23 cellular contexts compared by ENCODE assay signal in the genomic region with DNA sequence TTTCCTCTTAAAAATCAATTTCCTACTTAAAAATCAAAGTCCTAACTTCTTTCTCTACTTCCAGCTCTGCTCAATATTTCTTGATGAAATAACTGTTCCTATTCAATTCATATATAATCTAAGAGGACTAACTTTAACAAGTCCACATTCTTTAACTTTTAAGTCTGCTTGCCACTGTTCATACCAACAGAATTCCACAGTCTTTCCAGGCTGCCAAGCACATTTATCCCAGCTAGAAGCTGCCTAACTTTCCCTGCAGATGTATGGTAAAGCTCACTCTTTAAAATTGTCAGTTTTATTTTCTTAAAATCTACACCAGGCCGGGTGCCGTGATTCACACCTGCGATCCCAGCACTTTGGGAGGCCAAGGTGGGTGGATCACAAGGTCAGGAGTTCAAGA.
"Had no signal": no experiment of that assay in that cellular context is flagged by ENCODE, and none has a peak within 500 bp of the region (broad histone marks: within the 10 kb centered on the region; RNA-seq: fewer than 3 reads in every experiment).

No MANE protein-coding gene starts in this region.

- H3K9me3 ChIP-seq: heart left ventricle, mucosa of descending colon, pancreas, right lobe of liver, spleen, testis, tibial nerve had no signal

- DNase-seq: caudate nucleus; cortex of kidney; effector memory CD4-positive, alpha-beta T cell; foreskin melanocyte; heart left ventricle; hypothalamus; kidney glomerular epithelial cell; mucosa of descending colon; natural killer cell; nucleus accumbens; pancreas; right lobe of liver; spleen; stimulated activated CD4-positive, alpha-beta T cell treated with anti-CD3 and anti-CD28 coated beads, Interleukin-15, amount 100 ng/mL, for 24 hours; stimulated activated CD4-positive, alpha-beta T cell treated with anti-CD3 and anti-CD28 coated beads, Interleukin-1b, Interleukin-23, amount 100 ng/mL, for 48 hours; stimulated activated CD4-positive, alpha-beta T cell treated with anti-CD3 and anti-CD28 coated beads, Interleukin-4, amount 100 ng/mL, for 24 hours; stimulated activated naive CD8-positive, alpha-beta T cell treated with anti-CD3 and anti-CD28 coated beads, Interleukin-15, amount 100 ng/mL, for 72 hours; testis had no signal

- H3K27ac Mint-ChIP-seq: natural killer cell; progenitor cell of endocrine pancreas; stimulated activated memory B cell treated with anti-CD40 and anti-IgM and Interleukin-4, amounts not matched to agents 10 μg/mL and 1 μg/mL and 100 μg/mL, for 72 hours had no signal

- H3K4me1 Mint-ChIP-seq: neural crest cell had no signal

- H3K9me3 Mint-ChIP-seq: natural killer cell; neural crest cell; stimulated activated naive CD8-positive, alpha-beta T cell treated with anti-CD3 and anti-CD28 coated beads, Interleukin-15, amount 100 ng/mL, for 72 hours had no signal

- H3K36me3 Mint-ChIP-seq: natural killer cell; stimulated activated memory B cell treated with anti-CD40 and anti-IgM and Interleukin-4, amounts not matched to agents 10 μg/mL and 1 μg/mL and 100 μg/mL, for 72 hours had no signal

- H3K4me1 ChIP-seq: pancreas, right lobe of liver, testis, tibial nerve had no signal

- H3K27ac ChIP-seq: heart left ventricle, pancreas, right lobe of liver, testis, tibial nerve had no signal

- H3K36me3 ChIP-seq: heart left ventricle, pancreas, right lobe of liver, spleen, tibial nerve had no signal

- H3K27me3 ChIP-seq: heart left ventricle, pancreas, right lobe of liver, spleen, testis, tibial nerve had no signal

- H3K27me3 Mint-ChIP-seq: progenitor cell of endocrine pancreas; stimulated activated memory B cell treated with anti-CD40 and anti-IgM and Interleukin-4, amounts not matched to agents 10 μg/mL and 1 μg/mL and 100 μg/mL, for 72 hours; stimulated activated naive CD8-positive, alpha-beta T cell treated with anti-CD3 and anti-CD28 coated beads, Interleukin-15, amount 100 ng/mL, for 72 hours had no signal

- H3K4me3 ChIP-seq: heart left ventricle, mucosa of descending colon, pancreas, right lobe of liver, spleen, testis, tibial nerve had no signal

- H3K4me3 Mint-ChIP-seq: natural killer cell; neural crest cell; stimulated activated memory B cell treated with anti-CD40 and anti-IgM and Interleukin-4, amounts not matched to agents 10 μg/mL and 1 μg/mL and 100 μg/mL, for 72 hours; stimulated activated naive CD8-positive, alpha-beta T cell treated with anti-CD3 and anti-CD28 coated beads, Interleukin-15, amount 100 ng/mL, for 72 hours had no signal

- ATAC-seq: esophagus mucosa; heart left ventricle; mucosa of descending colon; natural killer cell; pancreas; right lobe of liver; stimulated activated memory B cell treated with anti-CD40 and anti-IgM and Interleukin-4, amounts not matched to agents 10 μg/mL and 1 μg/mL and 100 μg/mL, for 72 hours; stimulated activated naive CD8-positive, alpha-beta T cell treated with anti-CD3 and anti-CD28 coated beads, Interleukin-15, amount 100 ng/mL, for 72 hours had no signal
